ENCODE assay signal across 1 cellular context in the genomic region with DNA sequence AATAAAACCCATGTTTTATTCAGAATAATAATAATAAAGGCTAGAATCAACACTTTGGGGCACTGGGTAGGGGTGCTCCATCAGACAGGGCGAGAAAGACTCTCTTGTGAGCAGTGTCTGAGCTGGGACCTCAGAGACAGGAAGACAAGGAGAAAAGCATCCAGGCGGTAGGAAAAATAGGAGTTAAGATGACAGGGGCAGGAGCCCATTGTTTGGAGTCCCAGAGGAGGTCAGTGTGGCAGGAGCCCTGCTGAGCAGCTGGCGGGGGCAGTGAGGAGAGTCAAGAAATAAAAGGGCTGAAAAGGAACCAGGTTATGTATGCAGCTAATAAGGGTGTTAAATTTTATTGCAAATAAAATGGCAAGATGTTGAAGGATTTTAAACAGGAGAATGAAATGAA.
TF ChIP-seq lines count a peak whose summit lies in the region.

No MANE protein-coding gene starts in this region.

TF ChIP-seq in SK-N-SH, 30 proteins besides CTCF, POLR2A, EP300 and RAD21 (continued from another document):
- TF ChIP-seq FOSL2 (IDR thresholded peaks at IDR 0.05; ENCODE audit: borderline replicate concordance, low read depth) (no peak), JUND (IDR thresholded peaks at IDR 0.05) (no peak), RFX5 (IDR thresholded peaks at IDR 0.05; ENCODE audit: low read length) (no peak), GABPA (IDR thresholded peaks at IDR 0.05; ENCODE audit: low read depth) (no peak)
- TF ChIP-seq, protein P1, sequence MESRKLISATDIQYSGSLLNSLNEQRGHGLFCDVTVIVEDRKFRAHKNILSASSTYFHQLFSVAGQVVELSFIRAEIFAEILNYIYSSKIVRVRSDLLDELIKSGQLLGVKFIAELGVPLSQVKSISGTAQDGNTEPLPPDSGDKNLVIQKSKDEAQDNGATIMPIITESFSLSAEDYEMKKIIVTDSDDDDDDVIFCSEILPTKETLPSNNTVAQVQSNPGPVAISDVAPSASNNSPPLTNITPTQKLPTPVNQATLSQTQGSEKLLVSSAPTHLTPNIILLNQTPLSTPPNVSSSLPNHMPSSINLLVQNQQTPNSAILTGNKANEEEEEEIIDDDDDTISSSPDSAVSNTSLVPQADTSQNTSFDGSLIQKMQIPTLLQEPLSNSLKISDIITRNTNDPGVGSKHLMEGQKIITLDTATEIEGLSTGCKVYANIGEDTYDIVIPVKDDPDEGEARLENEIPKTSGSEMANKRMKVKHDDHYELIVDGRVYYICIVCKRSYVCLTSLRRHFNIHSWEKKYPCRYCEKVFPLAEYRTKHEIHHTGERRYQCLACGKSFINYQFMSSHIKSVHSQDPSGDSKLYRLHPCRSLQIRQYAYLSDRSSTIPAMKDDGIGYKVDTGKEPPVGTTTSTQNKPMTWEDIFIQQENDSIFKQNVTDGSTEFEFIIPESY (IDR thresholded peaks at IDR 0.05; ENCODE audit: borderline replicate concordance, low read depth), result no peak
